1 cellular context compared by ENCODE assay signal in genomic region chr19:51501594-51502263, GRCh38.
TF ChIP-seq lines count a peak whose summit lies in the region.

Gene SIGLEC12 (minus strand): TSS chr19:51501800. CDS start chr19:51501733, 67 bp downstream.

TF ChIP-seq in HepG2, 621 proteins besides CTCF, POLR2A, EP300 and RAD21 (continued from another document):
- TF ChIP-seq ZFP36 (IDR thresholded peaks at IDR 0.05; ENCODE audit: borderline replicate concordance, low read depth, low read length, partially characterized antibody): no peak
